In genomic region chr1:102879439-102879993, GRCh38 we compare ENCODE assay signal across 16 cellular contexts.
A peak's percentile ranks its signal among the peaks of the same experiment; 100 is the strongest.
DNase-seq lines count a peak whose midpoint lies in the region; ATAC-seq, FAIRE-seq and TF ChIP-seq lines count a peak whose summit lies in the region.
"Had no signal": no experiment of that assay in that cellular context is flagged by ENCODE, and none has a peak within 500 bp of the region (broad histone marks: within the 10 kb centered on the region; RNA-seq: fewer than 3 reads in every experiment).

No MANE protein-coding gene starts in this region.

- TF ChIP-seq EP300 in HepG2 (IDR thresholded peaks at IDR 0.05; ENCODE audit: low read depth in 2 of 2, low read length in 2 of 2), result no peak
- TF ChIP-seq EP300 in HepG2 (CRISPR knock-in tag; IDR thresholded peaks at IDR 0.05; ENCODE audit: borderline replicate concordance), result no peak

- no peaks in the 10 kb centered on the region for H3K36me3 ChIP-seq in HepG2 (replicated peaks in 1 of 2; ENCODE audit: control insufficient read depth in 1 of 2, insufficient read depth in 2 of 2, low read length in 2 of 2)
- no peaks in the 10 kb centered on the region for H3K36me3 ChIP-seq in right lobe of liver
- H3K36me3 ChIP-seq: thoracic aorta had no signal

- BruUV-seq in HepG2 (replicated peaks; lab: Mats Ljungman, UMichigan), result no TSS peak

- H3K4me2 ChIP-seq in HepG2 (ENCODE audit: low read depth, low read length), result no peak overlapping the region

- TF ChIP-seq RAD21 in HepG2 (CRISPR knock-in tag; IDR thresholded peaks at IDR 0.05), result no peak

- no peaks in the 10 kb centered on the region for H4K20me1 ChIP-seq in HepG2 (ENCODE audit: insufficient read depth, low read length)

- in situ Hi-C loops in HepG2 (cut with HindIII; ENCODE audit: extremely low pct_ligation_motif_present, low pct_unique_long_range_greater_than_20kb), result no loop called here

- ATAC-seq in HepG2 (no peak), right lobe of liver (no peak)
- ATAC-seq: right cardiac atrium had no signal

- POLR2A ChIA-PET in HepG2 (lab: Yijun Ruan, JAX), result no interaction called here

- WGBS in HepG2 (ENCODE audit: low lambda C conversion rate), result 6% methylated on average over 6 of the region's 6 CpGs
- WGBS in right lobe of liver (ENCODE audit: insufficient coverage, low coverage, low lambda C conversion rate, missing lambda C conversion rate), result 55% methylated on average over 6 of the region's 6 CpGs

- H3K79me2 ChIP-seq in HepG2 (ENCODE audit: insufficient read depth, low read length), result no peaks in the 10 kb centered on the region

- FAIRE-seq in HepG2 (lab: Jason Lieb, UNC), result no peak
- FAIRE-seq in urothelium cell line (lab: Jason Lieb, UNC), result no peak
- no peak for FAIRE-seq in frontal cortex (lab: Jason Lieb, UNC)

- TF ChIP-seq POLR2A in HepG2 (IDR thresholded peaks at IDR 0.05; ENCODE audit: insufficient read depth in 1 of 2, low read depth in 2 of 2, low read length in 2 of 2) (no peak), right lobe of liver (IDR thresholded peaks at IDR 0.05) (no peak)

- H3K27me3 ChIP-seq in HepG2 (ENCODE audit: control insufficient read depth in 1 of 2, insufficient read depth in 2 of 2, low read length in 2 of 2), result no peaks in the 10 kb centered on the region; a peak in 1 of 5 replicates
- no peaks in the 10 kb centered on the region for H3K27me3 ChIP-seq in right lobe of liver
- H3K27me3 ChIP-seq: dorsolateral prefrontal cortex had no signal

- TF ChIP-seq CTCF in HepG2 (CRISPR knock-in tag; IDR thresholded peaks at IDR 0.05) (no peak), right lobe of liver (IDR thresholded peaks at IDR 0.05) (no peak), fibroblast of villous mesenchyme (IDR thresholded peaks at IDR 0.05; ENCODE audit: insufficient read depth, low read depth, low read length) (no peak)

- H3K27ac ChIP-seq in HepG2 (ENCODE audit: extremely low read length, insufficient read depth, low read length) (no peak overlapping the region), right lobe of liver (no peak overlapping the region)
- H3K27ac ChIP-seq: dorsolateral prefrontal cortex, thoracic aorta had no signal

- intact Hi-C loops in HepG2 (cut with micrococcal nuclease; ENCODE audit: unreplicated experiment), result no loop called here
- intact Hi-C loops in right lobe of liver (cut with DNase I), result no loop called here

- no peak overlapping the region for H2AFZ ChIP-seq in HepG2 (ENCODE audit: low read length)

- H3K9me3 ChIP-seq in HepG2 (ENCODE audit: low read length), result no peaks in the 10 kb centered on the region
- no peaks in the 10 kb centered on the region for H3K9me3 ChIP-seq in right lobe of liver
- H3K9me3 ChIP-seq: thoracic aorta had no signal

- H3K4me3 ChIP-seq in HepG2 (replicated peaks in 1 of 3; ENCODE audit: insufficient read depth in 1 of 3, low read depth in 2 of 3, low read length in 3 of 3) (no peak overlapping the region), right lobe of liver (no peak overlapping the region), fibroblast of villous mesenchyme (ENCODE audit: low read depth, low read length) (no peak overlapping the region)
- H3K4me3 ChIP-seq: dorsolateral prefrontal cortex, thoracic aorta had no signal

- DNase-seq in HepG2 (ENCODE audit: low spot score) (peak; percentile 5), right lobe of liver (no peak), SW 1271 (lab: John Stamatoyannopoulos, UW) (peak; percentile 56 to 89), fibroblast of villous mesenchyme (ENCODE audit: low read depth) (peak; percentile 74), urothelium cell line (ENCODE audit: low spot score) (peak; percentile 56), germinal center (ENCODE audit: low spot score) (no peak), frontal cortex (ENCODE audit: low spot score in 2 of 2) (no peak), cerebellar nuclear complex (lab: John Stamatoyannopoulos, UW) (no peak)
- DNase-seq: 8988T; activated CD4-positive, alpha-beta T cell treated with anti-CD3 and anti-CD28 coated beads, Interleukin-2, amount 50 U/mL, for 4 hours; activated naive CD4-positive, alpha-beta T cell treated with anti-CD3 and anti-CD28 coated beads for 36 hours; dorsolateral prefrontal cortex; NCI-H1105; NCI-H526; right cardiac atrium had no signal

- CTCF ChIA-PET in HepG2 (lab: Yijun Ruan, JAX; ENCODE audit: low intra/inter-chr PET ratio, low total read pairs), result no interaction called here

- H3K9ac ChIP-seq in HepG2 (ENCODE audit: insufficient read depth, low read depth, low read length), result no peak overlapping the region

- H3K4me1 ChIP-seq in HepG2 (ENCODE audit: insufficient read depth, low read length), result no peaks in the 10 kb centered on the region
- no peaks in the 10 kb centered on the region for H3K4me1 ChIP-seq in right lobe of liver

TF ChIP-seq in HepG2, 621 proteins besides CTCF, POLR2A, EP300 and RAD21:
- no peak for TF ChIP-seq ZNF276 (CRISPR knock-in tag; IDR thresholded peaks at IDR 0.05; ENCODE audit: low read depth)
- no peak for TF ChIP-seq ZNF550 (CRISPR knock-in tag; IDR thresholded peaks at IDR 0.05; ENCODE audit: borderline replicate concordance)
- TF ChIP-seq CREB1 (IDR thresholded peaks at IDR 0.05), result 0 out of 2 replicates have a peak, but pooled peaks have one; percentile 62
- no peak for TF ChIP-seq CREB1 (CRISPR knock-in tag; IDR thresholded peaks at IDR 0.05)
- no peak for TF ChIP-seq ZNF354B (CRISPR knock-in tag; IDR thresholded peaks at IDR 0.05)
TF ChIP-seq in HepG2: peak in this region for 1.

Comparison
In these comparisons a context has a peak if more than half of its experiments do, and no peak if none do; other contexts are left out.
1. DNase-seq: peak in HepG2 (single experiment), SW 1271 (2 of 2), fibroblast of villous mesenchyme (single experiment) and urothelium cell line (single experiment); none in right lobe of liver (0 of 3), germinal center (single experiment), frontal cortex (0 of 2) and cerebellar nuclear complex (0 of 2).